8 cellular contexts compared by ENCODE assay signal in genomic region chr1:206725053-206725963, GRCh38. TPM values are rescaled to one million over a fixed set of nuclear protein-coding genes. Genes with fewer than 3 reads are reported as not detected.
A peak's percentile ranks its signal among the peaks of the same experiment; 100 is the strongest.
DNase-seq lines count a peak whose midpoint lies in the region; ATAC-seq and TF ChIP-seq lines count a peak whose summit lies in the region.

No MANE protein-coding gene starts in this region.

- ATAC-seq in Right ventricle myocardium superior (ENCODE audit: poor library complexity) (peak; percentile 9), left cardiac atrium (no peak), HG03565 (IDR thresholded peaks at IDR 0.05; ENCODE audit: unreplicated experiment) (no peak)
- ATAC-seq in activated CD8-positive, alpha-beta T cell treated with anti-CD3 and anti-CD28 coated beads for 36 hours, result peak; percentile 57

- H3K27me3 ChIP-seq in esophagus muscularis mucosa (no peaks in the 10 kb centered on the region), prostate gland (replicated peaks; ENCODE audit: insufficient read depth) (no peaks in the 10 kb centered on the region)

- H3K27me3 Mint-ChIP-seq in activated CD8-positive, alpha-beta T cell treated with anti-CD3 and anti-CD28 coated beads for 36 hours, result no peaks in the 10 kb centered on the region

- intact Hi-C loops in Right ventricle myocardium superior (cut with DNase I) (loop anchor here (2.0 to 10.0 kb wide), 2 partner anchors 67 to 91 kb away; partner anchors contain the start of gene DYRK3), left cardiac atrium (cut with DNase I) (loop anchor here (5.0 to 10.0 kb wide), 2 partner anchors 71 to 82 kb away; no protein-coding TSS in a partner anchor), esophagus muscularis mucosa (cut with DNase I) (loop anchor here (5.0 kb wide), 1 partner anchor 93 kb away; no protein-coding TSS in a partner anchor), prostate gland (cut with DNase I) (no loop called here)
- intact Hi-C loops in activated CD8-positive, alpha-beta T cell treated with anti-CD3 and anti-CD28 coated beads for 36 hours (cut with micrococcal nuclease), result no loop called here

- WGBS in esophagus muscularis mucosa, result 79% methylated on average over 11 of the region's 11 CpGs
- WGBS in prostate gland, result 83% methylated on average over 11 of the region's 11 CpGs

- TF ChIP-seq POLR2A in esophagus muscularis mucosa (IDR thresholded peaks at IDR 0.05; ENCODE audit: low read depth) (no peak), prostate gland (IDR thresholded peaks at IDR 0.05) (no peak)

- no peak overlapping the region for H3K27ac Mint-ChIP-seq in activated CD8-positive, alpha-beta T cell treated with anti-CD3 and anti-CD28 coated beads for 36 hours

- H3K36me3 ChIP-seq in esophagus muscularis mucosa (peaks cover 14 to 19% (median 17%) of the 10 kb centered on the region in 4 donors), prostate gland (peaks cover 0 to 11% of the 10 kb centered on the region in 2 donors)

- H3K4me1 ChIP-seq in esophagus muscularis mucosa (peaks cover 69 to 78% (median 76%) of the 10 kb centered on the region in 4 donors), prostate gland (replicated peaks) (no peaks in the 10 kb centered on the region)

- no peaks in the 10 kb centered on the region for H3K9me3 Mint-ChIP-seq in activated CD8-positive, alpha-beta T cell treated with anti-CD3 and anti-CD28 coated beads for 36 hours

- H3K27ac ChIP-seq in esophagus muscularis mucosa (replicated peaks in 1 of 4), result no peak overlapping the region
- no peak overlapping the region for H3K27ac ChIP-seq in prostate gland

- CTCF ChIA-PET in activated CD8-positive, alpha-beta T cell treated with anti-CD3 and anti-CD28 coated beads for 36 hours (lab: Charles Lee), result interaction anchor here (0.6 to 17.0 kb wide), 54 partner anchors 10 to 312 kb away, joined by 3 to 628 read pairs (median 6); partner anchors contain the start of genes DYRK3, IL10, IL19 and IL20

- H3K4me3 ChIP-seq in esophagus muscularis mucosa (no peak overlapping the region), prostate gland (no peak overlapping the region)

- no peak for DNase-seq in Right ventricle myocardium superior
- no peak for DNase-seq in left cardiac atrium
- peak; percentile 42 for DNase-seq in NCI-H2227 (lab: John Stamatoyannopoulos, UW; ENCODE audit: unreplicated experiment)
- DNase-seq in activated CD8-positive, alpha-beta T cell treated with anti-CD3 and anti-CD28 coated beads for 36 hours, result peak; percentile 83
- no peak for DNase-seq in esophagus muscularis mucosa (ENCODE audit: extremely low spot score)
- DNase-seq in prostate gland (ENCODE audit: low spot score), result no peak
- DNase-seq in C1 segment of cervical spinal cord (lab: John Stamatoyannopoulos, UW), result no peak

- POLR2A ChIA-PET in activated CD8-positive, alpha-beta T cell treated with anti-CD3 and anti-CD28 coated beads for 36 hours (lab: Charles Lee), result interaction anchor here (0.6 to 1.4 kb wide), 5 partner anchors 12 to 82 kb away, joined by 3 to 5 read pairs (median 3); no protein-coding TSS in a partner anchor

- peaks cover 8% of the 10 kb centered on the region for H3K36me3 Mint-ChIP-seq in activated CD8-positive, alpha-beta T cell treated with anti-CD3 and anti-CD28 coated beads for 36 hours (ENCODE audit: low read depth)

- TF ChIP-seq EP300 in esophagus muscularis mucosa (IDR thresholded peaks at IDR 0.05), result no peak

- no peak overlapping the region for H3K4me3 Mint-ChIP-seq in activated CD8-positive, alpha-beta T cell treated with anti-CD3 and anti-CD28 coated beads for 36 hours

- H3K9me3 ChIP-seq in esophagus muscularis mucosa (no peaks in the 10 kb centered on the region), prostate gland (no peaks in the 10 kb centered on the region)

- peaks cover 57% of the 10 kb centered on the region for H3K4me1 Mint-ChIP-seq in activated CD8-positive, alpha-beta T cell treated with anti-CD3 and anti-CD28 coated beads for 36 hours (ENCODE audit: low read depth)

- peak; percentile 6 for TF ChIP-seq CTCF in activated CD8-positive, alpha-beta T cell treated with anti-CD3 and anti-CD28 coated beads for 36 hours (IDR thresholded peaks at IDR 0.05)
- TF ChIP-seq CTCF in esophagus muscularis mucosa (IDR thresholded peaks at IDR 0.05) (peak; percentile 13 to 49 (median 36)), prostate gland (IDR thresholded peaks at IDR 0.05) (peak in 3 of 4 experiments; percentile 18 to 36 (median 33))

RNA-seq across cellular contexts. Expression of gene MAPKAPK2, which starts 40.6 kb away (rescaled TPM):
- total RNA-seq in Right ventricle myocardium superior, result 200 TPM
- 100 to 1,000 TPM; 154 to 219 TPM for total RNA-seq in left cardiac atrium
- 10 to 100 TPM; 50.4 to 51.4 TPM for total RNA-seq in activated CD8-positive, alpha-beta T cell treated with anti-CD3 and anti-CD28 coated beads for 36 hours
- total RNA-seq in esophagus muscularis mucosa, result 10 to 100 TPM; 37.8 to 70.1 (median 61.7) TPM
- total RNA-seq in prostate gland, result 10 to 100 TPM; 27.1 to 67.0 TPM

RNA-seq across cellular contexts. Expression of gene IL19, which starts 45.3 kb away (rescaled TPM):
- total RNA-seq in Right ventricle myocardium superior (not detected), left cardiac atrium (not detected), esophagus muscularis mucosa (not detected), prostate gland (not detected)
- not detected for total RNA-seq in activated CD8-positive, alpha-beta T cell treated with anti-CD3 and anti-CD28 coated beads for 36 hours

RNA-seq across cellular contexts. Expression of gene IL10, which starts 47.0 kb away (rescaled TPM):
- total RNA-seq in Right ventricle myocardium superior (0.43 TPM), left cardiac atrium (1 to 10 TPM; 1.9 to 5.1 TPM), esophagus muscularis mucosa (1 to 10 TPM in 3 of 4 donors, under 1 TPM in 1; 0.83 to 5.1 (median 3.5) TPM), prostate gland (not detected)
- total RNA-seq in activated CD8-positive, alpha-beta T cell treated with anti-CD3 and anti-CD28 coated beads for 36 hours, result under 1 TPM in 1 of 2 experiments, not detected in 1; 0.32 TPM

Comparison
In these comparisons a context has a peak if more than half of its experiments do, and no peak if none do; other contexts are left out.
1. ATAC-seq: peak in Right ventricle myocardium superior (single experiment) and activated CD8-positive, alpha-beta T cell treated with anti-CD3 and anti-CD28 coated beads for 36 hours (single experiment); none in left cardiac atrium (0 of 2) and HG03565 (single experiment).
2. DNase-seq: peak in NCI-H2227 (single experiment) and activated CD8-positive, alpha-beta T cell treated with anti-CD3 and anti-CD28 coated beads for 36 hours (single experiment); none in Right ventricle myocardium superior (single experiment), left cardiac atrium (single experiment), esophagus muscularis mucosa (single experiment), prostate gland (single experiment) and C1 segment of cervical spinal cord (0 of 14).
3. intact Hi-C loops: an anchor here in Right ventricle myocardium superior (2.0 to 10.0 kb wide), left cardiac atrium (5.0 to 10.0 kb wide) and esophagus muscularis mucosa (5.0 kb wide); none called in activated CD8-positive, alpha-beta T cell treated with anti-CD3 and anti-CD28 coated beads for 36 hours and prostate gland.
4. Peak in every context shown above with its lines, with median percentiles within 50 percentile points of each other: CTCF ChIP-seq.